ENCODE assay signal across 9 cellular contexts in genomic region chr1:78490861-78491310, GRCh38. TPM values are rescaled to one million over a fixed set of nuclear protein-coding genes. Genes with fewer than 3 reads are reported as not detected.
DNase-seq lines count a peak whose midpoint lies in the region; ATAC-seq, FAIRE-seq and TF ChIP-seq lines count a peak whose summit lies in the region.
"Had no signal": no experiment of that assay in that cellular context is flagged by ENCODE, and none has a peak within 500 bp of the region (broad histone marks: within the 10 kb centered on the region; RNA-seq: fewer than 3 reads in every experiment).

PTGFR (plus strand) TSS chr1:78490974; CDS start chr1:78492744, 1,770 bp downstream.

- H3K36me3 ChIP-seq in lower lobe of right lung (no peaks in the 10 kb centered on the region), aorta (ENCODE audit: control insufficient read depth in 1 of 2, insufficient read depth in 2 of 2, low read length in 1 of 2) (no peaks in the 10 kb centered on the region)

- DNase-seq in stimulated activated CD4-positive, alpha-beta T cell treated with anti-CD3 and anti-CD28 coated beads, Interleukin-15, amount 100 ng/mL, for 24 hours = peak; percentile 1
- no peak for DNase-seq in stimulated activated CD4-positive, alpha-beta T cell treated with anti-CD3 and anti-CD28 coated beads, Interleukin-4, amount 100 ng/mL, for 4 hours
- DNase-seq in dedifferentiated amniotic fluid mesenchymal stem cell (ENCODE audit: extremely low spot score) (peak; percentile 37), lower lobe of right lung (peak; percentile 47), aorta (peak; percentile 56 to 74), GM12892 (ENCODE audit: insufficient read length) (no peak), NCI-H2107 treated with DMSO at 0.1 percent for 48 hours (lab: John Stamatoyannopoulos, UW; ENCODE audit: unreplicated experiment) (no peak)
- DNase-seq in activated T-cell treated with anti-CD3 and anti-CD28 coated beads, Interleukin-2, amount 50 U/mL, for 48 hours = no peak

- intact Hi-C loops in lower lobe of right lung (cut with DNase I) (no loop called here), aorta (cut with DNase I) (no loop called here)

- no peak for TF ChIP-seq POLR2A in GM12892 (IDR thresholded peaks at IDR 0.05; ENCODE audit: low read depth, low read length)

- FAIRE-seq in GM12892 (lab: Jason Lieb, UNC) = no peak

- H3K27ac ChIP-seq in lower lobe of right lung = peak within 1 kb of the TSS; percentile 39
- no peak within 1 kb of the TSS for H3K27ac ChIP-seq in aorta (ENCODE audit: low read depth in 1 of 2, low read length in 2 of 2)

- H3K4me1 ChIP-seq in lower lobe of right lung (no peaks in the 10 kb centered on the region), aorta (ENCODE audit: control insufficient read depth in 1 of 2, insufficient read depth in 2 of 2, low read length in 2 of 2) (no peaks in the 10 kb centered on the region)

- no peaks in the 10 kb centered on the region for H3K9me3 ChIP-seq in lower lobe of right lung
- no peaks in the 10 kb centered on the region for H3K9me3 ChIP-seq in aorta (ENCODE audit: control insufficient read depth, low read length)

- H3K4me3 ChIP-seq in lower lobe of right lung (peak within 1 kb of the TSS; percentile 51), aorta (ENCODE audit: low read length in 2 of 2) (peak within 1 kb of the TSS; percentile 4 to 25)

- H3K27me3 ChIP-seq in lower lobe of right lung (ENCODE audit: low read depth) = peaks cover 22% of the 10 kb centered on the region
- H3K27me3 ChIP-seq in aorta (ENCODE audit: control insufficient read depth in 1 of 2, insufficient read depth in 2 of 2, low read length in 1 of 2) = no peaks in the 10 kb centered on the region

- TF ChIP-seq CTCF in lower lobe of right lung (IDR thresholded peaks at IDR 0.05) = no peak

- WGBS in aorta, 2 donors = 0 to 2% methylated on average over 39 of the region's 39 CpGs

- ATAC-seq in lower lobe of right lung = peak; percentile 80 to 87
- ATAC-seq in aorta (ENCODE audit: low FRiP score) = peak; percentile 65

RNA-seq across cellular contexts. Expression of gene PTGFR, which starts in this region (rescaled TPM):
- total RNA-seq in lower lobe of right lung (4.5 TPM), aorta (10 to 100 TPM in 1 of 2 donors, 1 to 10 TPM in 1; 3.9 to 44.3 TPM)
- under 1 TPM in 1 of 2 donors, not detected in 1; 0.36 TPM for polyA plus RNA-seq in aorta
- polyA plus RNA-seq in GM12892 (2012; ENCODE audit: missing spikeins) = 0.06 TPM
- total RNA-seq: SK-MEL-5 had no signal

Comparison
In these comparisons a context has a peak if more than half of its experiments do, and no peak if none do; other contexts are left out.
1. DNase-seq: peak in stimulated activated CD4-positive, alpha-beta T cell treated with anti-CD3 and anti-CD28 coated beads, Interleukin-15, amount 100 ng/mL, for 24 hours (single experiment), dedifferentiated amniotic fluid mesenchymal stem cell (single experiment), lower lobe of right lung (single experiment) and aorta (2 of 2); none in stimulated activated CD4-positive, alpha-beta T cell treated with anti-CD3 and anti-CD28 coated beads, Interleukin-4, amount 100 ng/mL, for 4 hours (0 of 2), activated T-cell treated with anti-CD3 and anti-CD28 coated beads, Interleukin-2, amount 50 U/mL, for 48 hours (0 of 2), GM12892 (single experiment) and NCI-H2107 treated with DMSO at 0.1 percent for 48 hours (single experiment).